Comparison of ENCODE assay signal across 12 cellular contexts in the genomic region with DNA sequence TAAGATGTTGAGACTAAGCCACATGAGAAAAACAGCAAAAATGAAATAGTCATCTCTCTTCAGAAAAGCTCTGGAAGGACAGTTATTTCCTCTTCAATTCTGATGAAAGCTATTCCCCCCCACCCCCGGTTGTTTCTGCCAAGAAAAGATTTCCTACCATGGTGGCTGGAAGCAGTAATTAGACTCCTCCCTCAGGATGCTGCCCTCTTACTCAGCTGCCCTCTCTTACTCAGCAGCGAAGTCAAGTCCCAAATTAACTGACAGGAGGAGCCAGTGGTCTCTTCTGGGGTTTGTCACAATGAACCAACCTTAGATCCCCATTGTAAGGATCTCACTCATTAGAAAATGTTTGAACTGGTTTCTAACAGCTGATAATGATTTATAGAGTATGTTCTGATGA. TPM values are rescaled to one million over a fixed set of nuclear protein-coding genes. Genes with fewer than 3 reads are reported as not detected.
DNase-seq lines count a peak whose midpoint lies in the region; ATAC-seq and TF ChIP-seq lines count a peak whose summit lies in the region.
"Had no signal": no experiment of that assay in that cellular context is flagged by ENCODE, and none has a peak within 500 bp of the region (broad histone marks: within the 10 kb centered on the region; RNA-seq: fewer than 3 reads in every experiment).

No MANE protein-coding gene starts in this region.

- H3K4me3 ChIP-seq in breast epithelium: no peak overlapping the region
- H3K4me3 ChIP-seq in endodermal cell (ENCODE audit: low read length): no peak overlapping the region
- H3K4me3 ChIP-seq in skeletal muscle satellite cell (ENCODE audit: low read length): no peak overlapping the region
- H3K4me3 ChIP-seq: gastrocnemius medialis, mucosa of descending colon had no signal

- no peaks in the 10 kb centered on the region for H3K9me3 ChIP-seq in breast epithelium
- no peaks in the 10 kb centered on the region for H3K9me3 ChIP-seq in endodermal cell (ENCODE audit: control insufficient read depth, low read length)
- H3K9me3 ChIP-seq in skeletal muscle satellite cell (replicated peaks; ENCODE audit: low read length): no peaks in the 10 kb centered on the region
- H3K9me3 ChIP-seq: gastrocnemius medialis, mucosa of descending colon had no signal

- no peak for ATAC-seq in Right ventricle myocardium inferior
- ATAC-seq: gastrocnemius medialis, mucosa of descending colon had no signal

- peaks cover 20% of the 10 kb centered on the region for H3K27me3 Mint-ChIP-seq in MCF 10A (ENCODE audit: insufficient read depth, unreplicated experiment)
- H3K27me3 Mint-ChIP-seq in endodermal cell (ENCODE audit: insufficient read depth): no peaks in the 10 kb centered on the region
- H3K27me3 Mint-ChIP-seq: CD4-positive, alpha-beta memory T cell had no signal

- H3K4me1 Mint-ChIP-seq in MCF 10A (ENCODE audit: insufficient read depth, unreplicated experiment) (no peaks in the 10 kb centered on the region), endodermal cell (peaks cover 13% of the 10 kb centered on the region)
- H3K4me1 Mint-ChIP-seq: CD4-positive, alpha-beta memory T cell had no signal

- intact Hi-C loops in MCF 10A (cut with micrococcal nuclease) (no loop called here), breast epithelium (cut with DNase I; ENCODE audit: low total_unique reads) (no loop called here), Right ventricle myocardium inferior (cut with DNase I) (no loop called here)

- BruUV-seq in MCF 10A (replicated peaks; lab: Mats Ljungman, UMichigan): no TSS peak

- H3K27me3 ChIP-seq in breast epithelium (peaks cover 0 to 11% of the 10 kb centered on the region in 2 donors), endodermal cell (ENCODE audit: control insufficient read depth, insufficient read depth, low read length, poor library complexity, severe bottlenecking) (no peaks in the 10 kb centered on the region), skeletal muscle satellite cell (ENCODE audit: control insufficient read depth, insufficient read depth, low read length) (no peaks in the 10 kb centered on the region)
- H3K27me3 ChIP-seq: gastrocnemius medialis had no signal

- peak overlapping the region; percentile 4 for H3K4me2 ChIP-seq in skeletal muscle satellite cell (ENCODE audit: low read length)

- 41% methylated on average over 2 of the region's 2 CpGs; no CpG with 5 or more reads in 1 of the 2 experiments for WGBS in endodermal cell (ENCODE audit: insufficient coverage in 1 of 2, insufficient read length in 1 of 2), 2 experiments

- POLR2A ChIA-PET in MCF 10A (lab: Yijun Ruan, JAX): interaction anchor here (0.6 to 1.1 kb wide), 3 partner anchors 35 to 253 kb away, joined by 3 read pairs; no protein-coding TSS in a partner anchor

- TF ChIP-seq POLR2A in breast epithelium (IDR thresholded peaks at IDR 0.05): no peak

- CTCF ChIA-PET in MCF 10A (lab: Yijun Ruan, JAX): interaction anchor here (0.7 to 1.5 kb wide), 7 partner anchors 12 to 254 kb away, joined by 3 to 6 read pairs (median 4); no protein-coding TSS in a partner anchor

- H3K27ac Mint-ChIP-seq in MCF 10A (ENCODE audit: low read depth, unreplicated experiment) (no peak overlapping the region), endodermal cell (no peak overlapping the region)

- H3K4me1 ChIP-seq in breast epithelium: no peaks in the 10 kb centered on the region
- peaks cover 5% of the 10 kb centered on the region for H3K4me1 ChIP-seq in endodermal cell (ENCODE audit: control insufficient read depth, insufficient read depth, low read length)
- peaks cover 10% of the 10 kb centered on the region for H3K4me1 ChIP-seq in skeletal muscle satellite cell (ENCODE audit: control insufficient read depth, insufficient read depth, low read length)
- H3K4me1 ChIP-seq: gastrocnemius medialis had no signal

- H3K36me3 ChIP-seq in breast epithelium (no peaks in the 10 kb centered on the region), endodermal cell (ENCODE audit: control insufficient read depth, insufficient read depth, low read length) (peaks cover 45% of the 10 kb centered on the region), skeletal muscle satellite cell (ENCODE audit: insufficient read depth, low read length) (peaks cover 10% of the 10 kb centered on the region)

- H3K9me3 Mint-ChIP-seq in MCF 10A (ENCODE audit: unreplicated experiment) (no peaks in the 10 kb centered on the region), endodermal cell (peaks cover 47% of the 10 kb centered on the region)
- H3K9me3 Mint-ChIP-seq: CD4-positive, alpha-beta memory T cell had no signal

- H3K27ac ChIP-seq in breast epithelium (no peak overlapping the region), endodermal cell (ENCODE audit: low read depth, low read length) (no peak overlapping the region)
- H3K27ac ChIP-seq: gastrocnemius medialis had no signal

- no peak for TF ChIP-seq CTCF in MCF 10A (IDR thresholded peaks at IDR 0.05; ENCODE audit: unreplicated experiment)
- TF ChIP-seq CTCF in breast epithelium (IDR thresholded peaks at IDR 0.05): no peak
- peak; percentile 37 for TF ChIP-seq CTCF in endodermal cell (conservative IDR thresholded peaks at IDR 0.05)

- H3K36me3 Mint-ChIP-seq in MCF 10A (ENCODE audit: insufficient read depth, unreplicated experiment): peaks cover 24% of the 10 kb centered on the region
- H3K36me3 Mint-ChIP-seq in endodermal cell (ENCODE audit: low read depth): peaks cover 12% of the 10 kb centered on the region

- H3K4me3 Mint-ChIP-seq in MCF 10A (ENCODE audit: unreplicated experiment): no peak overlapping the region
- H3K4me3 Mint-ChIP-seq in endodermal cell: no peak overlapping the region
- H3K4me3 Mint-ChIP-seq: CD4-positive, alpha-beta memory T cell had no signal

- peak; percentile 66 for DNase-seq in MCF 10A (ENCODE audit: unreplicated experiment)
- no peak for DNase-seq in breast epithelium (ENCODE audit: low spot score in 2 of 2)
- DNase-seq in NCI-H2227 (lab: John Stamatoyannopoulos, UW; ENCODE audit: unreplicated experiment): peak; percentile 65
- no peak for DNase-seq in endodermal cell
- no peak for DNase-seq in Right ventricle myocardium inferior (ENCODE audit: missing footprints)
- no peak for DNase-seq in stimulated activated CD4-positive, alpha-beta T cell treated with anti-CD3 and anti-CD28 coated beads, Interleukin-4, amount 100 ng/mL, for 24 hours
- DNase-seq in NCI-H510A (lab: John Stamatoyannopoulos, UW): no peak
- DNase-seq: CD4-positive, alpha-beta memory T cell; mucosa of descending colon; OCI-M1 had no signal

- H3K9ac ChIP-seq in endodermal cell (ENCODE audit: extremely low read depth, low read length, poor library complexity, severe bottlenecking) (no peak overlapping the region), skeletal muscle satellite cell (ENCODE audit: low read depth, low read length) (no peak overlapping the region)

RNA-seq across cellular contexts. Expression of gene GPM6B, which starts 38.0 kb away (rescaled TPM):
- 6.9 and 16.3 TPM in 2 replicates for total RNA-seq in MCF 10A (2022)
- total RNA-seq in breast epithelium: 10 to 100 TPM in 2 of 3 donors, 1 to 10 TPM in 1; 3.4 to 81.7 (median 35.7) TPM
- 10 to 100 TPM; 26.2 to 61.1 TPM for total RNA-seq in endodermal cell
- polyA plus RNA-seq in endodermal cell (2013, experiment 1 of 2): 119 TPM
- 92.6 TPM for polyA plus RNA-seq in endodermal cell (2013, experiment 2 of 2)
- total RNA-seq in skeletal muscle satellite cell (2012; rRNA removed): 2.5 and 44.1 TPM in 2 replicates
- 5.1 TPM for total RNA-seq in Right ventricle myocardium inferior
- total RNA-seq: CD4-positive, alpha-beta memory T cell had no signal

RNA-seq across cellular contexts. Expression of gene OFD1, which starts 44.4 kb away (rescaled TPM):
- total RNA-seq in MCF 10A (2022) (44.3 and 44.8 TPM in 2 replicates), breast epithelium (100 to 1,000 TPM in 1 of 3 donors, 10 to 100 TPM in 2; 10.7 to 136 (median 48.8) TPM), endodermal cell (10 to 100 TPM; 25.9 to 29.7 TPM), Right ventricle myocardium inferior (7.1 TPM)
- 23.3 TPM for polyA plus RNA-seq in endodermal cell (2013, experiment 1 of 2)
- 23.1 TPM for polyA plus RNA-seq in endodermal cell (2013, experiment 2 of 2)
- total RNA-seq in skeletal muscle satellite cell (2012; rRNA removed): 9.1 and 18.6 TPM in 2 replicates

RNA-seq across cellular contexts. Expression of gene TRAPPC2, which starts 44.5 kb away (rescaled TPM):
- 16.5 and 21.7 TPM in 2 replicates for total RNA-seq in MCF 10A (2022)
- total RNA-seq in breast epithelium: 10 to 100 TPM in 2 of 3 donors, 1 to 10 TPM in 1; 8.2 to 25.3 (median 21.0) TPM
- total RNA-seq in endodermal cell: 10 to 100 TPM; 12.8 to 14.7 TPM
- polyA plus RNA-seq in endodermal cell (2013, experiment 1 of 2): 16.2 TPM
- polyA plus RNA-seq in endodermal cell (2013, experiment 2 of 2): 13.9 TPM
- total RNA-seq in skeletal muscle satellite cell (2012; rRNA removed): 10.0 and 10.6 TPM in 2 replicates
- total RNA-seq in Right ventricle myocardium inferior: 7.1 TPM

Comparison
In these comparisons a context has a peak if more than half of its experiments do, and no peak if none do; other contexts are left out.
1. DNase-seq: peak in MCF 10A (single experiment) and NCI-H2227 (single experiment); none in breast epithelium (0 of 2), endodermal cell (single experiment), Right ventricle myocardium inferior (single experiment), stimulated activated CD4-positive, alpha-beta T cell treated with anti-CD3 and anti-CD28 coated beads, Interleukin-4, amount 100 ng/mL, for 24 hours (single experiment) and NCI-H510A (single experiment).